ENCODE assay signal across 10 cellular contexts in the genomic region with DNA sequence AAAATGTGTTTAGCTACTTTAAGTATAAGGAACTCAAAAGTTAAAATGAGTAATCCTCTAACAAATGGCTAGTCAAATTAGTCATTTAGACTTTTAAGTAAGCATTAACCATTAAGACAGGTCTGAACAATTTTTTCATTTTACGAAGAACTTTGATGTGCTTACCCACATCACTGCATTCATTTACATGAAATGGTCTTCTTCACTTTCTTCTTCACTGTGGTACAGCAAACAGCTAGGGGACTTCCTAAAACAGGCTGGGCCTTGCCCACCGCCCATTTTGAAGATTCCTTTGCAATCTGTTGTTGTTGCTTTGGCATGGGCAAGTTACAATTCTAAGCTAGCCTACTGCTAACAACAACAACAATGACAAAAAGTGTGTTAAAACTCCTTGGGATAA.
A peak's percentile ranks its signal among the peaks of the same experiment; 100 is the strongest.
DNase-seq lines count a peak whose midpoint lies in the region; ATAC-seq and TF ChIP-seq lines count a peak whose summit lies in the region.
"Had no signal": no experiment of that assay in that cellular context is flagged by ENCODE, and none has a peak within 500 bp of the region (broad histone marks: within the 10 kb centered on the region; RNA-seq: fewer than 3 reads in every experiment).

No MANE protein-coding gene starts in this region.

- ATAC-seq in CD4-positive, alpha-beta T cell (ENCODE audit: poor library complexity) = no peak
- ATAC-seq in GM18498 (IDR thresholded peaks at IDR 0.05; ENCODE audit: unreplicated experiment) = peak; percentile 31

- POLR2A ChIA-PET in CD4-positive, alpha-beta T cell (lab: Charles Lee) = interaction anchor here (0.9 to 1.1 kb wide), 2 partner anchors 18 to 110 kb away, joined by 3 read pairs; no protein-coding TSS in a partner anchor

- H3K4me1 ChIP-seq in HUES64 (ENCODE audit: insufficient read depth, low read length) (peaks cover 56% of the 10 kb centered on the region), BE2C (peaks cover 31% of the 10 kb centered on the region)

- H3K9ac ChIP-seq in HUES64 (ENCODE audit: low read depth, low read length) = no peak overlapping the region

- WGBS in HUES64 = 95% methylated on average over 2 of the region's 2 CpGs

- H3K27ac ChIP-seq in CD4-positive, alpha-beta T cell (ENCODE audit: low read depth, low read length) = no peak overlapping the region
- peak overlapping the region; percentile 39; the same call in 1 of the 2 replicates for H3K27ac ChIP-seq in HUES64 (ENCODE audit: low read depth, low read length)
- peak overlapping the region; percentile 10 for H3K27ac ChIP-seq in epithelial cell of prostate
- H3K27ac ChIP-seq: C4-2B had no signal

- H3K9me3 Mint-ChIP-seq in CD4-positive, alpha-beta T cell = no peaks in the 10 kb centered on the region

- peaks cover 88% of the 10 kb centered on the region for H3K4me1 Mint-ChIP-seq in CD4-positive, alpha-beta T cell (ENCODE audit: low read depth)

- CTCF ChIA-PET in CD4-positive, alpha-beta T cell (lab: Charles Lee) = interaction anchor here (1.3 kb wide), 1 partner anchor 22 kb away, joined by 3 read pairs; no protein-coding TSS in a partner anchor

- intact Hi-C loops in CD4-positive, alpha-beta T cell (cut with DNase I, micrococcal nuclease) = no loop called here

- H3K4me3 ChIP-seq in HUES64 (ENCODE audit: low read length) (no peak overlapping the region), BE2C (ENCODE audit: low read depth, low read length) (no peak overlapping the region)

- no peaks in the 10 kb centered on the region for H3K27me3 ChIP-seq in CD4-positive, alpha-beta T cell (ENCODE audit: control insufficient read depth, insufficient read depth, low read length)
- H3K27me3 ChIP-seq in HUES64 (ENCODE audit: insufficient read depth, low read length) (no peaks in the 10 kb centered on the region), BE2C (no peaks in the 10 kb centered on the region)

- no peak for TF ChIP-seq CTCF in CD4-positive, alpha-beta T cell (IDR thresholded peaks at IDR 0.05)
- no peak for TF ChIP-seq CTCF in BE2C (IDR thresholded peaks at IDR 0.05; ENCODE audit: low read depth, low read length)

- no peak for DNase-seq in CD4-positive, alpha-beta T cell
- DNase-seq in epithelial cell of prostate (ENCODE audit: low read depth, low spot score) (peak; percentile 1), putamen (ENCODE audit: low spot score) (no peak), NCI-H1694 treated with DMSO at 0.1 percent for 48 hours (lab: John Stamatoyannopoulos, UW) (no peak), BE2C (no peak)
- DNase-seq in stimulated activated CD4-positive, alpha-beta T cell treated with anti-CD3 and anti-CD28 coated beads, Interleukin-15, amount 100 ng/mL, for 24 hours = no peak
- DNase-seq: GDM1 had no signal

- no peaks in the 10 kb centered on the region for H3K9me3 ChIP-seq in CD4-positive, alpha-beta T cell (ENCODE audit: control insufficient read depth, low read length)
- H3K9me3 ChIP-seq in HUES64 (ENCODE audit: insufficient read depth, low read depth, low read length) = no peaks in the 10 kb centered on the region
- H3K9me3 ChIP-seq in BE2C = no peaks in the 10 kb centered on the region

- H3K36me3 ChIP-seq in HUES64 (ENCODE audit: insufficient read depth, low read length) (no peaks in the 10 kb centered on the region), BE2C (peaks cover 3% of the 10 kb centered on the region; the same call in 1 of the 2 replicates)

- peaks cover 35% of the 10 kb centered on the region for H3K36me3 Mint-ChIP-seq in CD4-positive, alpha-beta T cell (ENCODE audit: low read depth)

- H3K27ac Mint-ChIP-seq in CD4-positive, alpha-beta T cell = peak overlapping the region; percentile 37

- no peaks in the 10 kb centered on the region for H3K27me3 Mint-ChIP-seq in CD4-positive, alpha-beta T cell

- H3K4me3 Mint-ChIP-seq in CD4-positive, alpha-beta T cell = no peak overlapping the region
